ENCODE assay signal across 26 cellular contexts in the genomic region with DNA sequence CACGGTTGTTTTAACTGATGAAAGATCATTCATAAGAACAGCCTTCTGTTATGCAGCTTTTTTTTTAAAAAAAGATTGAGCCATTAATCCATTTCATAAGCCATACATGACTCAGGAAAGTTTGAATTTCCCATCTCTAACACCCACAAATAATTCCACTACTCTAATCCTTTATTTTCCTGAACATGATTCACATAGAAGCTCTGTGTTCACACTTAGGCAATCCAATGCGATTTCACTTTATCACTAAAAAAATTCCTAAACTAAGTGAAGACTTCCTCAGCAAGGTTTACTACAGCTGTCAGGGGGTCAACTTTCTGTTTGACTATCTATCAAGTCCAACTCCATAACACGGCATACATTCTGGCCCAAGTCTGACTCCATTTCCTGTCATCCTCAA. TPM values are rescaled to one million over a fixed set of nuclear protein-coding genes. Genes with fewer than 3 reads are reported as not detected.
DNase-seq lines count a peak whose midpoint lies in the region; ATAC-seq and TF ChIP-seq lines count a peak whose summit lies in the region.
"Had no signal": no experiment of that assay in that cellular context is flagged by ENCODE, and none has a peak within 500 bp of the region (broad histone marks: within the 10 kb centered on the region; RNA-seq: fewer than 3 reads in every experiment).

No MANE protein-coding gene starts in this region.

- H3K36me3 ChIP-seq in cardiac muscle cell, result peaks cover 81% of the 10 kb centered on the region

- peak overlapping the region; percentile 95 for H3K27ac ChIP-seq in cardiac muscle cell
- H3K27ac ChIP-seq: PC-9, skin epidermis had no signal

- no peaks in the 10 kb centered on the region for H3K9me3 ChIP-seq in cardiac muscle cell (ENCODE audit: low read depth)
- H3K9me3 ChIP-seq: mucosa of descending colon had no signal

- DNase-seq in cardiac muscle cell (ENCODE audit: low read depth in 1 of 2, low spot score in 1 of 2), result peak in 1 of 2 donors; percentile 60
- no peak for DNase-seq in Right ventricle myocardium inferior (ENCODE audit: missing footprints)
- peak; percentile 46 for DNase-seq in NCI-H460 (ENCODE audit: extremely low read depth, low read depth)
- DNase-seq in fibroblast of mammary gland (ENCODE audit: low read depth), result peak; percentile 2
- DNase-seq in progenitor cell of endocrine pancreas (ENCODE audit: low spot score, unreplicated experiment), result no peak
- DNase-seq: 8988T; activated CD4-positive, alpha-beta memory T cell treated with anti-CD3 and anti-CD28 coated beads for 36 hours; activated CD4-positive, CD25-positive, alpha-beta regulatory T cell treated with anti-CD3 and anti-CD28 coated beads, Interleukin-2, amount 50 U/mL, for 72 hours; activated naive CD4-positive, alpha-beta T cell treated with anti-CD3 and anti-CD28 coated beads for 36 hours; effector CD8-positive, alpha-beta T cell; erythroblast; foreskin melanocyte; KBM-7; mucosa of descending colon; natural killer cell; NCI-H2029; NCI-H345; PC-9; SHP77; stimulated activated naive CD8-positive, alpha-beta T cell treated with anti-CD3 and anti-CD28 coated beads, Interleukin-15, Interleukin-2, amounts not matched to agents 100 U/mL and 50 U/mL, for 24 hours; T-helper 2 cell had no signal

- peaks cover 52% of the 10 kb centered on the region for H3K36me3 Mint-ChIP-seq in progenitor cell of endocrine pancreas (ENCODE audit: insufficient read depth)
- H3K36me3 Mint-ChIP-seq: activated CD4-positive, alpha-beta memory T cell treated with anti-CD3 and anti-CD28 coated beads for 36 hours; natural killer cell had no signal

- peaks cover 24% of the 10 kb centered on the region for H3K4me1 ChIP-seq in cardiac muscle cell (ENCODE audit: low read depth)

- TF ChIP-seq CTCF in cardiac muscle cell (IDR thresholded peaks at IDR 0.05; ENCODE audit: low read depth, low read length) (no peak), fibroblast of mammary gland (conservative IDR thresholded peaks at IDR 0.05; ENCODE audit: control insufficient read depth, insufficient read depth, low read depth, low read length) (no peak), progenitor cell of endocrine pancreas (IDR thresholded peaks at IDR 0.05; ENCODE audit: unreplicated experiment) (no peak)

- no peaks in the 10 kb centered on the region for H3K27me3 ChIP-seq in cardiac muscle cell

- H3K4me3 Mint-ChIP-seq in progenitor cell of endocrine pancreas (ENCODE audit: low read depth), result peak overlapping the region; percentile 3
- H3K4me3 Mint-ChIP-seq: activated CD4-positive, alpha-beta memory T cell treated with anti-CD3 and anti-CD28 coated beads for 36 hours; activated naive CD4-positive, alpha-beta T cell treated with anti-CD3 and anti-CD28 coated beads for 36 hours; natural killer cell had no signal

- H3K4me1 Mint-ChIP-seq in progenitor cell of endocrine pancreas (ENCODE audit: low read depth), result peaks cover 38% of the 10 kb centered on the region
- H3K4me1 Mint-ChIP-seq: natural killer cell had no signal

- H3K27ac Mint-ChIP-seq in progenitor cell of endocrine pancreas, result peak overlapping the region; percentile 70
- H3K27ac Mint-ChIP-seq: activated CD4-positive, alpha-beta memory T cell treated with anti-CD3 and anti-CD28 coated beads for 36 hours; activated naive CD4-positive, alpha-beta T cell treated with anti-CD3 and anti-CD28 coated beads for 36 hours; natural killer cell had no signal

- intact Hi-C loops in Right ventricle myocardium inferior (cut with DNase I), result no loop called here

- no peak for ATAC-seq in Right ventricle myocardium inferior
- no peak for ATAC-seq in HG02588 (IDR thresholded peaks at IDR 0.05; ENCODE audit: unreplicated experiment)
- no peak for ATAC-seq in HG03039 (IDR thresholded peaks at IDR 0.05; ENCODE audit: unreplicated experiment)
- ATAC-seq in HG02798 (IDR thresholded peaks at IDR 0.05; ENCODE audit: poor library complexity, unreplicated experiment), result no peak
- ATAC-seq: mucosa of descending colon; natural killer cell; stimulated activated naive CD8-positive, alpha-beta T cell treated with anti-CD3 and anti-CD28 coated beads, Interleukin-15, Interleukin-2, amounts not matched to agents 100 U/mL and 50 U/mL, for 24 hours had no signal

- no peaks in the 10 kb centered on the region for H3K27me3 Mint-ChIP-seq in progenitor cell of endocrine pancreas

- H3K9me3 Mint-ChIP-seq in progenitor cell of endocrine pancreas (ENCODE audit: low read depth), result no peaks in the 10 kb centered on the region
- H3K9me3 Mint-ChIP-seq: activated CD4-positive, alpha-beta memory T cell treated with anti-CD3 and anti-CD28 coated beads for 36 hours; activated naive CD4-positive, alpha-beta T cell treated with anti-CD3 and anti-CD28 coated beads for 36 hours; natural killer cell had no signal

- H3K4me3 ChIP-seq in cardiac muscle cell (no peak overlapping the region), fibroblast of mammary gland (ENCODE audit: control insufficient read depth, low read depth, low read length) (no peak overlapping the region)
- H3K4me3 ChIP-seq: lung, mucosa of descending colon, PC-9, skin epidermis had no signal

RNA-seq across cellular contexts. Expression of a gene that starts 25.9 kb away (rescaled TPM):
- total RNA-seq in cardiac muscle cell (362 and 376 TPM in 2 replicates), Right ventricle myocardium inferior (378 TPM), progenitor cell of endocrine pancreas (102 and 103 TPM in 2 replicates)
- 363 and 451 TPM in 2 replicates for polyA plus RNA-seq in cardiac muscle cell
- total RNA-seq in NCI-H460 (2014; rRNA removed; shearing (Covaris generic)), result 4.0 and 4.4 TPM in 2 replicates
- 4.8 and 5.4 TPM in 2 replicates for polyA plus RNA-seq in NCI-H460 (2014; cell fraction: nucleus; rRNA removed)

Comparison
In these comparisons a context has a peak if more than half of its experiments do, and no peak if none do; other contexts are left out.
1. DNase-seq: peak in NCI-H460 (single experiment) and fibroblast of mammary gland (single experiment); none in Right ventricle myocardium inferior (single experiment) and progenitor cell of endocrine pancreas (single experiment).
2. RNA of a gene that starts 25.9 kb away (total RNA-seq): 378 TPM in Right ventricle myocardium inferior (single experiment), 362 to 376 TPM in cardiac muscle cell and 102 to 103 TPM in progenitor cell of endocrine pancreas; 4.0 to 4.4 TPM in NCI-H460; every median in the first group is over 10 times any median in the second.